Comparison of ENCODE assay signal across 10 cellular contexts in genomic region chr4:112735474-112735951, GRCh38.
DNase-seq lines count a peak whose midpoint lies in the region; ATAC-seq, FAIRE-seq and TF ChIP-seq lines count a peak whose summit lies in the region.
"Had no signal": no experiment of that assay in that cellular context is flagged by ENCODE, and none has a peak within 500 bp of the region (broad histone marks: within the 10 kb centered on the region; RNA-seq: fewer than 3 reads in every experiment).

No MANE protein-coding gene starts in this region.

- H3K4me3 Mint-ChIP-seq in activated naive CD4-positive, alpha-beta T cell treated with anti-CD3 and anti-CD28 coated beads, Interleukin-2, amount 10 ng/mL, durations not matched to agents 7 days and 5 days: no peak overlapping the region
- peak overlapping the region; percentile 14 for H3K4me3 Mint-ChIP-seq in stimulated activated naive CD8-positive, alpha-beta T cell treated with anti-CD3 and anti-CD28 coated beads, Interleukin-15, Interleukin-2, amounts not matched to agents 100 ng/mL and 50 ng/mL, for 24 hours
- H3K4me3 Mint-ChIP-seq in T-cell: no peak overlapping the region

- peaks cover 15% of the 10 kb centered on the region; the same call in 1 of the 2 replicates for H3K4me1 ChIP-seq in PC-9 (replicated peaks; ENCODE audit: insufficient read depth)

- H3K36me3 Mint-ChIP-seq in activated naive CD4-positive, alpha-beta T cell treated with anti-CD3 and anti-CD28 coated beads, Interleukin-2, amount 10 ng/mL, durations not matched to agents 7 days and 5 days: no peaks in the 10 kb centered on the region
- H3K36me3 Mint-ChIP-seq in stimulated activated naive CD8-positive, alpha-beta T cell treated with anti-CD3 and anti-CD28 coated beads, Interleukin-15, Interleukin-2, amounts not matched to agents 100 ng/mL and 50 ng/mL, for 24 hours (ENCODE audit: low read depth): no peaks in the 10 kb centered on the region
- H3K36me3 Mint-ChIP-seq in T-cell: no peaks in the 10 kb centered on the region

- H3K4me3 ChIP-seq in PC-9: no peak overlapping the region

- H3K27me3 ChIP-seq in PC-9 (ENCODE audit: insufficient read depth, low read depth): no peaks in the 10 kb centered on the region
- H3K27me3 ChIP-seq: BE2C had no signal

- H3K79me2 ChIP-seq in PC-9 (ENCODE audit: low read depth): no peaks in the 10 kb centered on the region

- no peak for FAIRE-seq in urothelium cell line (lab: Jason Lieb, UNC)

- 0 out of 2 replicates have a peak overlapping the region, but pooled peaks have one; percentile 34 for H2AFZ ChIP-seq in PC-9

- TF ChIP-seq CTCF in PC-9 (conservative IDR thresholded peaks at IDR 0.05): no peak

- intact Hi-C loops in PC-9 (cut with micrococcal nuclease; ENCODE audit: unreplicated experiment): no loop called here

- POLR2A ChIA-PET in PC-9 (lab: Charles Lee; ENCODE audit: unreplicated experiment): interaction anchor here (0.6 kb wide), 1 partner anchor 262 kb away, joined by 23 read pairs; no protein-coding TSS in a partner anchor
- POLR2A ChIA-PET in T-cell (lab: Charles Lee): no interaction called here

- peak overlapping the region; percentile 51 for H3K27ac ChIP-seq in PC-9

- H3K9me3 ChIP-seq in PC-9 (ENCODE audit: insufficient read depth, low read depth): no peaks in the 10 kb centered on the region
- H3K9me3 ChIP-seq: BE2C had no signal

- no peaks in the 10 kb centered on the region for H3K36me3 ChIP-seq in PC-9 (ENCODE audit: low read depth)
- H3K36me3 ChIP-seq: BE2C had no signal

- H3K9me2 ChIP-seq in PC-9 (ENCODE audit: insufficient read depth): peaks cover 4% of the 10 kb centered on the region; the same call in 1 of the 2 replicates

- no peaks in the 10 kb centered on the region for H4K20me1 ChIP-seq in PC-9 (ENCODE audit: insufficient read depth)

- no peaks in the 10 kb centered on the region for H3K9me3 Mint-ChIP-seq in activated naive CD4-positive, alpha-beta T cell treated with anti-CD3 and anti-CD28 coated beads, Interleukin-2, amount 10 ng/mL, durations not matched to agents 7 days and 5 days
- H3K9me3 Mint-ChIP-seq in stimulated activated naive CD8-positive, alpha-beta T cell treated with anti-CD3 and anti-CD28 coated beads, Interleukin-15, Interleukin-2, amounts not matched to agents 100 ng/mL and 50 ng/mL, for 24 hours: no peaks in the 10 kb centered on the region
- H3K9me3 Mint-ChIP-seq in T-cell: no peaks in the 10 kb centered on the region

- no peaks in the 10 kb centered on the region for H3F3A ChIP-seq in PC-9 (ENCODE audit: insufficient read depth, low read depth)

- H3K27ac Mint-ChIP-seq in activated naive CD4-positive, alpha-beta T cell treated with anti-CD3 and anti-CD28 coated beads, Interleukin-2, amount 10 ng/mL, durations not matched to agents 7 days and 5 days: peak overlapping the region; percentile 35
- peak overlapping the region; percentile 38 for H3K27ac Mint-ChIP-seq in stimulated activated naive CD8-positive, alpha-beta T cell treated with anti-CD3 and anti-CD28 coated beads, Interleukin-15, Interleukin-2, amounts not matched to agents 100 ng/mL and 50 ng/mL, for 24 hours
- no peak overlapping the region for H3K27ac Mint-ChIP-seq in T-cell

- BruUV-seq in PC-9 (replicated peaks; lab: Mats Ljungman, UMichigan): TSS peak; percentile 95

- peaks cover 16% of the 10 kb centered on the region for H3K4me1 Mint-ChIP-seq in activated naive CD4-positive, alpha-beta T cell treated with anti-CD3 and anti-CD28 coated beads, Interleukin-2, amount 10 ng/mL, durations not matched to agents 7 days and 5 days
- peaks cover 19% of the 10 kb centered on the region for H3K4me1 Mint-ChIP-seq in stimulated activated naive CD8-positive, alpha-beta T cell treated with anti-CD3 and anti-CD28 coated beads, Interleukin-15, Interleukin-2, amounts not matched to agents 100 ng/mL and 50 ng/mL, for 24 hours (ENCODE audit: low read depth)
- peaks cover 0 to 4% (median 2%) of the 10 kb centered on the region in 3 donors for H3K4me1 Mint-ChIP-seq in T-cell

- peak; percentile 68 for ATAC-seq in HG02840 (IDR thresholded peaks at IDR 0.05; ENCODE audit: low FRiP score, unreplicated experiment)
- ATAC-seq in T-cell (replicated peaks in 1 of 4): no peak
- ATAC-seq: Panc1 had no signal

- no peak for DNase-seq in activated naive CD4-positive, alpha-beta T cell treated with anti-CD3 and anti-CD28 coated beads, Interleukin-2, amount 10 ng/mL, durations not matched to agents 7 days and 5 days
- no peak for DNase-seq in activated naive CD4-positive, alpha-beta T cell (lab: John Stamatoyannopoulos, UW)
- DNase-seq in PC-9 (peak in 1 of 2 experiments; percentile 67), urothelium cell line (ENCODE audit: low spot score) (no peak), T-cell (no peak), NOMO-1 treated with dmso at 0.1 percent for 144 hours (lab: John Stamatoyannopoulos, UW; ENCODE audit: unreplicated experiment) (no peak)
- DNase-seq: BE2C had no signal

- H3K27me3 Mint-ChIP-seq in activated naive CD4-positive, alpha-beta T cell treated with anti-CD3 and anti-CD28 coated beads, Interleukin-2, amount 10 ng/mL, durations not matched to agents 7 days and 5 days: no peaks in the 10 kb centered on the region
- no peaks in the 10 kb centered on the region for H3K27me3 Mint-ChIP-seq in stimulated activated naive CD8-positive, alpha-beta T cell treated with anti-CD3 and anti-CD28 coated beads, Interleukin-15, Interleukin-2, amounts not matched to agents 100 ng/mL and 50 ng/mL, for 24 hours
- no peaks in the 10 kb centered on the region for H3K27me3 Mint-ChIP-seq in T-cell

- H3K4me2 ChIP-seq in PC-9: peak overlapping the region; percentile 60

- CTCF ChIA-PET in activated naive CD4-positive, alpha-beta T cell treated with anti-CD3 and anti-CD28 coated beads, Interleukin-2, amount 10 ng/mL, durations not matched to agents 7 days and 5 days (lab: Charles Lee): interaction anchor here (0.6 kb wide), 1 partner anchor 31 kb away, joined by 4 read pairs; no protein-coding TSS in a partner anchor
- CTCF ChIA-PET in PC-9 (lab: Charles Lee) (no interaction called here), T-cell (lab: Charles Lee) (no interaction called here)

Comparison
In these comparisons a context has a peak if more than half of its experiments do, and no peak if none do; other contexts are left out.
1. H3K27ac Mint-ChIP-seq: peak in activated naive CD4-positive, alpha-beta T cell treated with anti-CD3 and anti-CD28 coated beads, Interleukin-2, amount 10 ng/mL, durations not matched to agents 7 days and 5 days (single experiment) and stimulated activated naive CD8-positive, alpha-beta T cell treated with anti-CD3 and anti-CD28 coated beads, Interleukin-15, Interleukin-2, amounts not matched to agents 100 ng/mL and 50 ng/mL, for 24 hours (single experiment); none in T-cell (0 of 2).